7 cellular contexts compared by ENCODE assay signal in the genomic region with DNA sequence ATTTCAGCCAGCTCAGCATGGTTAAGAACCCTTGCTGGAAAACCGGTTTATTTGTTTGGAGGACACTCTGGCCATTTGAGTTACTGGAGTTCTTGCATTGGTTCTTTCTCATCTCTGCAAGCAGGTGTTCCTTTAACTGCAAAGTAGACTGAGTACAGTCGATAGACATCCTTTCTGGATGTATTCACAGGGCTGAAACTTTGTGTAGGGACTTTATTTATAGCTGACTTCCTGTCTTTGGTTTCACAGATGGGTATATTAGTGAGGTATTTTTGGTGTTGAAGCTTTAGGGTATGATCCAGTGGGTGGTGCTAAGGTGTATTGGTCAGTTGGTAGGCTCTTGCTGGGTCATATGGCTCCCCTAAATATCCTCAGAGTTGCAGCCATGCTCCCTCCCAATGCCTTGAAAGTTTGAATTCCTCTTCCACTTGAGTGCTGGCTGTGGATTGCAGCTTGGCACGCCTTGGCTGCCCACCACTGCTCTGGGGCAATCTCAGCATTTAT.
"Had no signal": no experiment of that assay in that cellular context is flagged by ENCODE, and none has a peak within 500 bp of the region (broad histone marks: within the 10 kb centered on the region; RNA-seq: fewer than 3 reads in every experiment).

No MANE protein-coding gene starts in this region.

- H3K4me3 Mint-ChIP-seq: IgD-negative memory B cell had no signal

- H3K27me3 Mint-ChIP-seq: IgD-negative memory B cell had no signal

- H3K36me3 Mint-ChIP-seq: IgD-negative memory B cell had no signal

- H2AFZ ChIP-seq: GM23248 had no signal

- H3K4me3 ChIP-seq: GM23248 had no signal

- FAIRE-seq: HepG2, HTR-8/SVneo had no signal

- DNase-seq: GM23248, H7, HCEC 1CT, KBM-7 had no signal

- H3K9ac ChIP-seq: GM23248 had no signal

- H3K27ac ChIP-seq: GM23248 had no signal

- H3K4me1 Mint-ChIP-seq: IgD-negative memory B cell had no signal
